ENCODE assay signal across 15 cellular contexts in the genomic region with DNA sequence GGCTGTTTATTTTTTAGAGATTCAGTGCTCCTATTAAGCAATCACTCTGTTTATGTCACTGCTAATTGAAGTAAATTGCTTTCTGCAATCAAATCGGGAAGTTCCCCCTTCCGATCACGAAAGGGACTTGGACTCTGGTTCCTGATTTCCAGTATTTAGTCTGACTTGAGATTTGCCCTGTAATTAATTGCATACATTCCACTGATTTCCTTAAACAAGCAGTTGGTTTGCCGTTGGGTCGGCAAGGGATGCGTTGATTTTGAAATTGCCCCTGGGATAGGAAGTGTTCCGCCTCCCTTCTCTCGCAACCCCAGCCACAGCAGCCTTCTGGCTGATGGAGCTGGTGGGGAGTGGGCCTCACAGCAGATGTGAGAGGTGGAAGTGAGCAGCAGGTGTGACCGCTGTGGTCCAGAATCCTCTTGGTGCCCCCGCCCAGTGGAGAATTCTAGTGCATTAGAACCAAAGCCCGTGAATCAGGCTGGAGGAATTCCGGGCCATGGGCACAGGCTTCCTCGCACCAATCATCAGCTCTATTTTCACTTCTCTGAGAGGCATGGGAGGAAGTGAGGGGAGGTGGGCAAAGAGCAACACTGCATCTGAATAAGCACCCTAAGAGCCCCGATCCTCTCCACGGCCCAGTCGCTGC.
DNase-seq lines count a peak whose midpoint lies in the region; ATAC-seq and TF ChIP-seq lines count a peak whose summit lies in the region.
"Had no signal": no experiment of that assay in that cellular context is flagged by ENCODE, and none has a peak within 500 bp of the region (broad histone marks: within the 10 kb centered on the region; RNA-seq: fewer than 3 reads in every experiment).

No MANE protein-coding gene starts in this region.

- H3K4me2 ChIP-seq in GM23338 (peak overlapping the region; percentile 15; the same call in 1 of the 2 replicates), OCI-LY7 (ENCODE audit: low read length) (0 out of 2 replicates have a peak overlapping the region, but pooled peaks have one; percentile 10)

- BruUV-seq in OCI-LY7 (replicated peaks; lab: Mats Ljungman, UMichigan) = no TSS peak

- DNase-seq in GM23338 (ENCODE audit: low spot score) (no peak), OCI-LY7 (ENCODE audit: low spot score) (no peak), glomerular visceral epithelial cell (ENCODE audit: extremely low spot score) (peak; percentile 56), ascending aorta (ENCODE audit: low spot score in 2 of 2) (no peak)
- DNase-seq in T-helper 2 cell treated with Interferon-gamma antibody and Interleukin-4, amounts not matched to agents 5 μg/mL and 100 μg/mL, for 36 hours (ENCODE audit: low spot score) = no peak
- no peak for DNase-seq in activated naive CD8-positive, alpha-beta T cell treated with anti-CD3 and anti-CD28 coated beads for 36 hours
- DNase-seq: cortex of kidney, retina had no signal

- H3K4me3 ChIP-seq in GM23338 (no peak overlapping the region), OCI-LY7 (ENCODE audit: low read depth, low read length, poor library complexity, severe bottlenecking) (no peak overlapping the region), ascending aorta (no peak overlapping the region)
- H3K4me3 ChIP-seq: esophagus muscularis mucosa, SJCRH30, thoracic aorta had no signal

- 0 out of 3 replicates have a peak, but pooled peaks cover under 1% of the 10 kb centered on the region for H3K9me3 Mint-ChIP-seq in GM23338
- no peaks in the 10 kb centered on the region for H3K9me3 Mint-ChIP-seq in T-helper 2 cell treated with Interferon-gamma antibody and Interleukin-4, amounts not matched to agents 5 μg/mL and 100 μg/mL, for 36 hours
- peaks cover 2% of the 10 kb centered on the region for H3K9me3 Mint-ChIP-seq in activated naive CD8-positive, alpha-beta T cell treated with anti-CD3 and anti-CD28 coated beads for 36 hours
- H3K9me3 Mint-ChIP-seq: activated T-helper 17 cell treated with anti-CD3 and anti-CD28 coated beads, Interleukin-2, amount 50 U/mL, for 72 hours; natural killer cell treated with Interleukin-12 subunit alpha and Interleukin-12 subunit beta and Interleukin-15 and Interleukin-18, amount 100 ng/mL, for 72 hours had no signal

- H3K27ac ChIP-seq in 22Rv1 (peak overlapping the region; percentile 97), GM23338 (ENCODE audit: low read depth) (0 out of 2 replicates have a peak overlapping the region, but pooled peaks have one; percentile 51), OCI-LY7 (ENCODE audit: low read depth, low read length, poor library complexity, severe bottlenecking) (no peak overlapping the region), ascending aorta (no peak overlapping the region)
- H3K27ac ChIP-seq: esophagus muscularis mucosa, SJCRH30, thoracic aorta had no signal

- peaks cover 13% of the 10 kb centered on the region for H3K27me3 Mint-ChIP-seq in GM23338 (ENCODE audit: insufficient read depth, low read depth, poor library complexity)
- H3K27me3 Mint-ChIP-seq in T-helper 2 cell treated with Interferon-gamma antibody and Interleukin-4, amounts not matched to agents 5 μg/mL and 100 μg/mL, for 36 hours (ENCODE audit: low read depth) = peaks cover 3% of the 10 kb centered on the region
- peaks cover 9% of the 10 kb centered on the region for H3K27me3 Mint-ChIP-seq in activated naive CD8-positive, alpha-beta T cell treated with anti-CD3 and anti-CD28 coated beads for 36 hours
- H3K27me3 Mint-ChIP-seq: activated T-helper 17 cell treated with anti-CD3 and anti-CD28 coated beads, Interleukin-2, amount 50 U/mL, for 72 hours had no signal

- no peak overlapping the region for H3K4me3 Mint-ChIP-seq in GM23338
- no peak overlapping the region for H3K4me3 Mint-ChIP-seq in T-helper 2 cell treated with Interferon-gamma antibody and Interleukin-4, amounts not matched to agents 5 μg/mL and 100 μg/mL, for 36 hours
- no peak overlapping the region for H3K4me3 Mint-ChIP-seq in activated naive CD8-positive, alpha-beta T cell treated with anti-CD3 and anti-CD28 coated beads for 36 hours
- H3K4me3 Mint-ChIP-seq: activated T-helper 17 cell treated with anti-CD3 and anti-CD28 coated beads, Interleukin-2, amount 50 U/mL, for 72 hours; natural killer cell treated with Interleukin-12 subunit alpha and Interleukin-12 subunit beta and Interleukin-15 and Interleukin-18, amount 100 ng/mL, for 72 hours had no signal

- intact Hi-C loops in OCI-LY7 (cut with micrococcal nuclease; ENCODE audit: unreplicated experiment) (loop anchor here (5.0 kb wide), 1 partner anchor 135 kb away; no protein-coding TSS in a partner anchor), ascending aorta (cut with DNase I) (no loop called here)

- POLR2A ChIA-PET in OCI-LY7 (lab: Charles Lee) = interaction anchor here (0.5 to 0.9 kb wide), 5 partner anchors 45 to 1827 kb away, joined by 3 to 5 read pairs (median 3); no protein-coding TSS in a partner anchor

- 0 out of 3 replicates have a peak, but pooled peaks cover under 1% of the 10 kb centered on the region for H3K36me3 Mint-ChIP-seq in GM23338 (ENCODE audit: low read depth)
- H3K36me3 Mint-ChIP-seq in T-helper 2 cell treated with Interferon-gamma antibody and Interleukin-4, amounts not matched to agents 5 μg/mL and 100 μg/mL, for 36 hours (ENCODE audit: low read depth) = no peaks in the 10 kb centered on the region
- H3K36me3 Mint-ChIP-seq in activated naive CD8-positive, alpha-beta T cell treated with anti-CD3 and anti-CD28 coated beads for 36 hours = no peaks in the 10 kb centered on the region
- H3K36me3 Mint-ChIP-seq: natural killer cell treated with Interleukin-12 subunit alpha and Interleukin-12 subunit beta and Interleukin-15 and Interleukin-18, amount 100 ng/mL, for 72 hours had no signal

- H4K20me1 ChIP-seq in GM23338 (replicated peaks; ENCODE audit: insufficient read depth) = no peaks in the 10 kb centered on the region
- no peaks in the 10 kb centered on the region for H4K20me1 ChIP-seq in OCI-LY7 (ENCODE audit: insufficient read depth, low read length)

- no peaks in the 10 kb centered on the region for H3K9me2 ChIP-seq in GM23338 (ENCODE audit: insufficient read depth)
- no peaks in the 10 kb centered on the region for H3K9me2 ChIP-seq in OCI-LY7 (ENCODE audit: insufficient read depth, low read length)

- 0 out of 2 replicates have a peak overlapping the region, but pooled peaks have one; percentile 21 for H2AFZ ChIP-seq in GM23338
- H2AFZ ChIP-seq in OCI-LY7 (ENCODE audit: low read length) = no peak overlapping the region

- H3K79me2 ChIP-seq in GM23338 (replicated peaks; ENCODE audit: insufficient read depth) = no peaks in the 10 kb centered on the region
- no peaks in the 10 kb centered on the region for H3K79me2 ChIP-seq in OCI-LY7 (ENCODE audit: insufficient read depth, low read depth, low read length)

- H3K4me1 ChIP-seq in GM23338 (ENCODE audit: insufficient read depth) = peaks cover 21% of the 10 kb centered on the region
- H3K4me1 ChIP-seq in OCI-LY7 (ENCODE audit: insufficient read depth, low read length, poor library complexity, severe bottlenecking) = peaks cover 24% of the 10 kb centered on the region
- H3K4me1 ChIP-seq in ascending aorta = peaks cover 0 to 2% of the 10 kb centered on the region in 2 donors

- H3K9me3 ChIP-seq in OCI-LY7 (ENCODE audit: low read length) (no peaks in the 10 kb centered on the region), ascending aorta (no peaks in the 10 kb centered on the region)
- H3K9me3 ChIP-seq: esophagus muscularis mucosa, SJCRH30, thoracic aorta had no signal

- no peak overlapping the region for H3K27ac Mint-ChIP-seq in GM23338
- no peak overlapping the region for H3K27ac Mint-ChIP-seq in T-helper 2 cell treated with Interferon-gamma antibody and Interleukin-4, amounts not matched to agents 5 μg/mL and 100 μg/mL, for 36 hours
- H3K27ac Mint-ChIP-seq in activated naive CD8-positive, alpha-beta T cell treated with anti-CD3 and anti-CD28 coated beads for 36 hours = no peak overlapping the region

- 0 out of 2 replicates have a peak, but pooled peaks cover 17% of the 10 kb centered on the region for H3F3A ChIP-seq in GM23338 (replicated peaks; ENCODE audit: low read depth)

- H3K4me1 Mint-ChIP-seq in GM23338 = peaks cover 34% of the 10 kb centered on the region
- peaks cover 22% of the 10 kb centered on the region for H3K4me1 Mint-ChIP-seq in T-helper 2 cell treated with Interferon-gamma antibody and Interleukin-4, amounts not matched to agents 5 μg/mL and 100 μg/mL, for 36 hours (ENCODE audit: low read depth)
- H3K4me1 Mint-ChIP-seq in activated naive CD8-positive, alpha-beta T cell treated with anti-CD3 and anti-CD28 coated beads for 36 hours = peaks cover 23% of the 10 kb centered on the region

- CTCF ChIA-PET in OCI-LY7 (lab: Charles Lee; ENCODE audit: unreplicated experiment) = no interaction called here

- H3K27me3 ChIP-seq in GM23338 (ENCODE audit: insufficient read depth) (no peaks in the 10 kb centered on the region), ascending aorta (no peaks in the 10 kb centered on the region)
- H3K27me3 ChIP-seq: esophagus muscularis mucosa, SJCRH30 had no signal

- ATAC-seq in GM23338 (no peak; the same call in 1 of the 3 replicates), HG02642 (IDR thresholded peaks at IDR 0.05; ENCODE audit: poor library complexity, unreplicated experiment) (no peak)
- ATAC-seq: activated T-helper 17 cell treated with anti-CD3 and anti-CD28 coated beads, Interleukin-2, amount 50 U/mL, for 72 hours; natural killer cell treated with Interleukin-12 subunit alpha and Interleukin-12 subunit beta and Interleukin-15 and Interleukin-18, amount 100 ng/mL, for 72 hours had no signal

- TF ChIP-seq CTCF in 22Rv1 (IDR thresholded peaks at IDR 0.05) (no peak), GM23338 (conservative IDR thresholded peaks at IDR 0.05; ENCODE audit: low read depth in 2 of 2) (no peak), OCI-LY7 (conservative IDR thresholded peaks at IDR 0.05; ENCODE audit: low read length) (no peak), ascending aorta (IDR thresholded peaks at IDR 0.05) (no peak)

- no peaks in the 10 kb centered on the region for H3K36me3 ChIP-seq in GM23338 (ENCODE audit: insufficient read depth)
- H3K36me3 ChIP-seq in OCI-LY7 (ENCODE audit: insufficient read depth, low read length) = no peaks in the 10 kb centered on the region
- H3K36me3 ChIP-seq in ascending aorta = no peaks in the 10 kb centered on the region
- H3K36me3 ChIP-seq: esophagus muscularis mucosa, SJCRH30, thoracic aorta had no signal

TF ChIP-seq in GM23338, 12 proteins besides CTCF, POLR2A, EP300 and RAD21 (continues in another document):
- TF ChIP-seq STAT1 (IDR thresholded peaks at IDR 0.05; ENCODE audit: unreplicated experiment) (no peak), ZNF114 (CRISPR knock-in tag; IDR thresholded peaks at IDR 0.05) (no peak), POLR2AphosphoS5 (IDR thresholded peaks at IDR 0.05; ENCODE audit: low read depth) (no peak), EZH2phosphoT487 (IDR thresholded peaks at IDR 0.05; ENCODE audit: unreplicated experiment) (no peak), CREB1 (CRISPR knock-in tag; IDR thresholded peaks at IDR 0.05; ENCODE audit: low read depth) (no peak)

Comparison
In these comparisons a context has a peak if more than half of its experiments do, and no peak if none do; other contexts are left out.
1. H3K27ac ChIP-seq: peak in 22Rv1 (single experiment) and GM23338 (single experiment); none in OCI-LY7 (single experiment) and ascending aorta (0 of 2).